ENCODE assay signal across 19 cellular contexts in genomic region chr12:59823535-59823934, GRCh38.
DNase-seq lines count a peak whose midpoint lies in the region; ATAC-seq, FAIRE-seq and TF ChIP-seq lines count a peak whose summit lies in the region.
"Had no signal": no experiment of that assay in that cellular context is flagged by ENCODE, and none has a peak within 500 bp of the region (broad histone marks: within the 10 kb centered on the region; RNA-seq: fewer than 3 reads in every experiment).

No MANE protein-coding gene starts in this region.

- TF ChIP-seq CTCF in foreskin fibroblast (IDR thresholded peaks at IDR 0.05; ENCODE audit: low read depth, low read length): no peak
- TF ChIP-seq CTCF in pancreas (IDR thresholded peaks at IDR 0.05): no peak

- intact Hi-C loops in pancreas (cut with DNase I): no loop called here

- H3K9me3 ChIP-seq in pancreas: no peaks in the 10 kb centered on the region
- H3K9me3 ChIP-seq: Caco-2, MG63 had no signal

- no peaks in the 10 kb centered on the region for H3K4me1 ChIP-seq in pancreas
- H3K4me1 ChIP-seq: Caco-2 had no signal

- H3K27me3 ChIP-seq in pancreas: no peaks in the 10 kb centered on the region
- H3K27me3 ChIP-seq: MG63 had no signal

- DNase-seq in AG08396 (ENCODE audit: low spot score) (peak; percentile 25), ELR (ENCODE audit: low read depth) (peak; percentile 2), NCI-H2171 treated with DMSO at 0.1 percent for 48 hours (lab: John Stamatoyannopoulos, UW) (peak; percentile 60), foreskin fibroblast (peak; percentile 21 to 66), pancreas (no peak), activated gamma-delta T cell (lab: John Stamatoyannopoulos, UW) (no peak)
- DNase-seq: Caco-2; CD4-positive, CD25-positive, alpha-beta regulatory T cell; DMS53; MG63; NCI-H1092 treated with DMSO at 0.1 percent for 48 hours; NCI-H1694 treated with DMSO at 0.1 percent for 48 hours; NCI-H748 treated with DMSO at 0.1 percent for 48 hours had no signal

- no peak overlapping the region for H3K4me3 ChIP-seq in foreskin fibroblast (ENCODE audit: low read depth in 1 of 2, low read length in 2 of 2)
- no peak overlapping the region for H3K4me3 ChIP-seq in pancreas
- H3K4me3 ChIP-seq: GM12878, MG63 had no signal

- no peak for ATAC-seq in pancreas
- no peak for ATAC-seq in HG03378 (IDR thresholded peaks at IDR 0.05; ENCODE audit: unreplicated experiment)
- ATAC-seq in GM19452 (IDR thresholded peaks at IDR 0.05; ENCODE audit: unreplicated experiment): no peak
- ATAC-seq: GM12878, HepG2 had no signal

- FAIRE-seq in pancreas (lab: Jason Lieb, UNC): no peak
- FAIRE-seq: G401.6, GM12878, GM18507, HepG2 had no signal

- H3K27ac ChIP-seq in pancreas: no peak overlapping the region

- no peaks in the 10 kb centered on the region for H3K36me3 ChIP-seq in pancreas
- H3K36me3 ChIP-seq: MG63 had no signal

Comparison
In these comparisons a context has a peak if more than half of its experiments do, and no peak if none do; other contexts are left out.
1. DNase-seq: peak in AG08396 (single experiment), ELR (single experiment), NCI-H2171 treated with DMSO at 0.1 percent for 48 hours (single experiment) and foreskin fibroblast (2 of 2); none in pancreas (0 of 6) and activated gamma-delta T cell (single experiment).